ENCODE assay signal across 14 cellular contexts in genomic region chrX:130623508-130623907, GRCh38.
"Had no signal": no experiment of that assay in that cellular context is flagged by ENCODE, and none has a peak within 500 bp of the region (broad histone marks: within the 10 kb centered on the region; RNA-seq: fewer than 3 reads in every experiment).

No MANE protein-coding gene starts in this region.

- DNase-seq: activated effector memory CD4-positive, alpha-beta T cell treated with Interleukin-2 at 50 U/mL for 16 hours; activated T-cell treated with anti-CD3 and anti-CD28 coated beads, Interleukin-2, amount 50 U/mL, for 24 hours; central memory CD4-positive, alpha-beta T cell; effector CD8-positive, alpha-beta T cell; left ventricle myocardium superior; mesendoderm; nephron progenitor cell; psoas muscle; sigmoid colon; stimulated activated CD4-positive, alpha-beta T cell treated with anti-CD3 and anti-CD28 coated beads, Interleukin-2, amount 100 ng/mL, for 24 hours; stimulated activated naive CD4-positive, alpha-beta T cell treated with Interleukin-2 at 50 U/mL for 16 hours; trophoblast cell had no signal

- H3K27ac ChIP-seq: coronary artery, psoas muscle, sigmoid colon had no signal

- H3K36me3 ChIP-seq: sigmoid colon had no signal

- H3K4me3 ChIP-seq: coronary artery, psoas muscle, sigmoid colon had no signal

- H3K9me3 ChIP-seq: psoas muscle, sigmoid colon had no signal

- H3K4me1 ChIP-seq: psoas muscle, sigmoid colon had no signal

- ATAC-seq: activated CD4-positive, CD25-positive, alpha-beta regulatory T cell treated with anti-CD3 and anti-CD28 coated beads, Interleukin-2, amount 50 U/mL, for 24 hours; left ventricle myocardium superior; psoas muscle had no signal

- H3K27me3 ChIP-seq: sigmoid colon had no signal
